Comparison of ENCODE assay signal across 1 cellular context in genomic region chr22:20131856-20132685, GRCh38.
TF ChIP-seq lines count a peak whose summit lies in the region.

No MANE protein-coding gene starts in this region.

TF ChIP-seq in K562, 482 proteins besides CTCF, POLR2A, EP300 and RAD21 (continued from another document and continues in another):
- no peak for TF ChIP-seq TEAD1 (CRISPR knock-in tag; IDR thresholded peaks at IDR 0.05)
- peak; percentile 57 for TF ChIP-seq CHD1 (IDR thresholded peaks at IDR 0.05; ENCODE audit: low read length)
- TF ChIP-seq CREB1 (IDR thresholded peaks at IDR 0.05): no peak
- TF ChIP-seq CREB1 (CRISPR knock-in tag; IDR thresholded peaks at IDR 0.05): no peak
- TF ChIP-seq NFXL1 (CRISPR knock-in tag; IDR thresholded peaks at IDR 0.05): no peak
- TF ChIP-seq SIN3A (IDR thresholded peaks at IDR 0.05; ENCODE audit: borderline replicate concordance in 2 of 2, control insufficient read depth in 1 of 2, low read depth in 2 of 2, low read length in 2 of 2): peak; percentile 15 to 70; a peak in 1 of 4 replicates
- TF ChIP-seq, protein P1, sequence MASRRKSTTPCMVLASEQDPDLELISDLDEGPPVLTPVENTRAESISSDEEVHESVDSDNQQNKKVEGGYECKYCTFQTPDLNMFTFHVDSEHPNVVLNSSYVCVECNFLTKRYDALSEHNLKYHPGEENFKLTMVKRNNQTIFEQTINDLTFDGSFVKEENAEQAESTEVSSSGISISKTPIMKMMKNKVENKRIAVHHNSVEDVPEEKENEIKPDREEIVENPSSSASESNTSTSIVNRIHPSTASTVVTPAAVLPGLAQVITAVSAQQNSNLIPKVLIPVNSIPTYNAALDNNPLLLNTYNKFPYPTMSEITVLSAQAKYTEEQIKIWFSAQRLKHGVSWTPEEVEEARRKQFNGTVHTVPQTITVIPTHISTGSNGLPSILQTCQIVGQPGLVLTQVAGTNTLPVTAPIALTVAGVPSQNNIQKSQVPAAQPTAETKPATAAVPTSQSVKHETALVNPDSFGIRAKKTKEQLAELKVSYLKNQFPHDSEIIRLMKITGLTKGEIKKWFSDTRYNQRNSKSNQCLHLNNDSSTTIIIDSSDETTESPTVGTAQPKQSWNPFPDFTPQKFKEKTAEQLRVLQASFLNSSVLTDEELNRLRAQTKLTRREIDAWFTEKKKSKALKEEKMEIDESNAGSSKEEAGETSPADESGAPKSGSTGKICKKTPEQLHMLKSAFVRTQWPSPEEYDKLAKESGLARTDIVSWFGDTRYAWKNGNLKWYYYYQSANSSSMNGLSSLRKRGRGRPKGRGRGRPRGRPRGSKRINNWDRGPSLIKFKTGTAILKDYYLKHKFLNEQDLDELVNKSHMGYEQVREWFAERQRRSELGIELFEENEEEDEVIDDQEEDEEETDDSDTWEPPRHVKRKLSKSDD (conservative IDR thresholded peaks at IDR 0.05; ENCODE audit: low read length): no peak
- peak; percentile 23 for TF ChIP-seq ETS2 (tag; IDR thresholded peaks at IDR 0.05; ENCODE audit: borderline replicate concordance, poor library complexity, severe bottlenecking)
- TF ChIP-seq, protein P2, sequence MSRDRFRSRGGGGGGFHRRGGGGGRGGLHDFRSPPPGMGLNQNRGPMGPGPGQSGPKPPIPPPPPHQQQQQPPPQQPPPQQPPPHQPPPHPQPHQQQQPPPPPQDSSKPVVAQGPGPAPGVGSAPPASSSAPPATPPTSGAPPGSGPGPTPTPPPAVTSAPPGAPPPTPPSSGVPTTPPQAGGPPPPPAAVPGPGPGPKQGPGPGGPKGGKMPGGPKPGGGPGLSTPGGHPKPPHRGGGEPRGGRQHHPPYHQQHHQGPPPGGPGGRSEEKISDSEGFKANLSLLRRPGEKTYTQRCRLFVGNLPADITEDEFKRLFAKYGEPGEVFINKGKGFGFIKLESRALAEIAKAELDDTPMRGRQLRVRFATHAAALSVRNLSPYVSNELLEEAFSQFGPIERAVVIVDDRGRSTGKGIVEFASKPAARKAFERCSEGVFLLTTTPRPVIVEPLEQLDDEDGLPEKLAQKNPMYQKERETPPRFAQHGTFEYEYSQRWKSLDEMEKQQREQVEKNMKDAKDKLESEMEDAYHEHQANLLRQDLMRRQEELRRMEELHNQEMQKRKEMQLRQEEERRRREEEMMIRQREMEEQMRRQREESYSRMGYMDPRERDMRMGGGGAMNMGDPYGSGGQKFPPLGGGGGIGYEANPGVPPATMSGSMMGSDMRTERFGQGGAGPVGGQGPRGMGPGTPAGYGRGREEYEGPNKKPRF (IDR thresholded peaks at IDR 0.05; ENCODE audit: low read depth, low read length): no peak
- no peak for TF ChIP-seq ZNF274 (IDR thresholded peaks at IDR 0.05; ENCODE audit: borderline replicate concordance, low read depth, low read length)
- no peak for TF ChIP-seq NFRKB (IDR thresholded peaks at IDR 0.05; ENCODE audit: low read depth)
- TF ChIP-seq NR2C2 (CRISPR knock-in tag; IDR thresholded peaks at IDR 0.05): no peak
- TF ChIP-seq NR2C2 (tag; IDR thresholded peaks at IDR 0.05): no peak
- TF ChIP-seq, protein P3, sequence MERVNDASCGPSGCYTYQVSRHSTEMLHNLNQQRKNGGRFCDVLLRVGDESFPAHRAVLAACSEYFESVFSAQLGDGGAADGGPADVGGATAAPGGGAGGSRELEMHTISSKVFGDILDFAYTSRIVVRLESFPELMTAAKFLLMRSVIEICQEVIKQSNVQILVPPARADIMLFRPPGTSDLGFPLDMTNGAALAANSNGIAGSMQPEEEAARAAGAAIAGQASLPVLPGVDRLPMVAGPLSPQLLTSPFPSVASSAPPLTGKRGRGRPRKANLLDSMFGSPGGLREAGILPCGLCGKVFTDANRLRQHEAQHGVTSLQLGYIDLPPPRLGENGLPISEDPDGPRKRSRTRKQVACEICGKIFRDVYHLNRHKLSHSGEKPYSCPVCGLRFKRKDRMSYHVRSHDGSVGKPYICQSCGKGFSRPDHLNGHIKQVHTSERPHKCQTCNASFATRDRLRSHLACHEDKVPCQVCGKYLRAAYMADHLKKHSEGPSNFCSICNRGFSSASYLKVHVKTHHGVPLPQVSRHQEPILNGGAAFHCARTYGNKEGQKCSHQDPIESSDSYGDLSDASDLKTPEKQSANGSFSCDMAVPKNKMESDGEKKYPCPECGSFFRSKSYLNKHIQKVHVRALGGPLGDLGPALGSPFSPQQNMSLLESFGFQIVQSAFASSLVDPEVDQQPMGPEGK (CRISPR knock-in tag; IDR thresholded peaks at IDR 0.05; ENCODE audit: borderline replicate concordance): no peak
- TF ChIP-seq, protein P4, sequence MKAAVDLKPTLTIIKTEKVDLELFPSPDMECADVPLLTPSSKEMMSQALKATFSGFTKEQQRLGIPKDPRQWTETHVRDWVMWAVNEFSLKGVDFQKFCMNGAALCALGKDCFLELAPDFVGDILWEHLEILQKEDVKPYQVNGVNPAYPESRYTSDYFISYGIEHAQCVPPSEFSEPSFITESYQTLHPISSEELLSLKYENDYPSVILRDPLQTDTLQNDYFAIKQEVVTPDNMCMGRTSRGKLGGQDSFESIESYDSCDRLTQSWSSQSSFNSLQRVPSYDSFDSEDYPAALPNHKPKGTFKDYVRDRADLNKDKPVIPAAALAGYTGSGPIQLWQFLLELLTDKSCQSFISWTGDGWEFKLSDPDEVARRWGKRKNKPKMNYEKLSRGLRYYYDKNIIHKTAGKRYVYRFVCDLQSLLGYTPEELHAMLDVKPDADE (conservative IDR thresholded peaks at IDR 0.05; ENCODE audit: control insufficient read depth, low read depth, low read length): peak; percentile 63; the same call in 1 of the 2 replicates
- TF ChIP-seq ARID1B (IDR thresholded peaks at IDR 0.05): no peak
- no peak for TF ChIP-seq ZNF511 (CRISPR knock-in tag; IDR thresholded peaks at IDR 0.05)
- TF ChIP-seq PYGO2 (tag; IDR thresholded peaks at IDR 0.05): no peak
- TF ChIP-seq PCBP1 (IDR thresholded peaks at IDR 0.05; ENCODE audit: low read depth, low read length, poor library complexity, severe bottlenecking): no peak
- TF ChIP-seq HDGF (IDR thresholded peaks at IDR 0.05): 0 out of 2 replicates have a peak, but pooled peaks have one; percentile 67
- no peak for TF ChIP-seq SP1 (CRISPR knock-in tag; IDR thresholded peaks at IDR 0.05)
- peak in 1 of 2 experiments; percentile 64; a peak in 1 of 4 replicates for TF ChIP-seq MAZ (CRISPR knock-in tag; conservative IDR thresholded peaks at IDR 0.05 in 1 of 2, IDR thresholded peaks at IDR 0.05 in 1 of 2)
- TF ChIP-seq, protein P5, sequence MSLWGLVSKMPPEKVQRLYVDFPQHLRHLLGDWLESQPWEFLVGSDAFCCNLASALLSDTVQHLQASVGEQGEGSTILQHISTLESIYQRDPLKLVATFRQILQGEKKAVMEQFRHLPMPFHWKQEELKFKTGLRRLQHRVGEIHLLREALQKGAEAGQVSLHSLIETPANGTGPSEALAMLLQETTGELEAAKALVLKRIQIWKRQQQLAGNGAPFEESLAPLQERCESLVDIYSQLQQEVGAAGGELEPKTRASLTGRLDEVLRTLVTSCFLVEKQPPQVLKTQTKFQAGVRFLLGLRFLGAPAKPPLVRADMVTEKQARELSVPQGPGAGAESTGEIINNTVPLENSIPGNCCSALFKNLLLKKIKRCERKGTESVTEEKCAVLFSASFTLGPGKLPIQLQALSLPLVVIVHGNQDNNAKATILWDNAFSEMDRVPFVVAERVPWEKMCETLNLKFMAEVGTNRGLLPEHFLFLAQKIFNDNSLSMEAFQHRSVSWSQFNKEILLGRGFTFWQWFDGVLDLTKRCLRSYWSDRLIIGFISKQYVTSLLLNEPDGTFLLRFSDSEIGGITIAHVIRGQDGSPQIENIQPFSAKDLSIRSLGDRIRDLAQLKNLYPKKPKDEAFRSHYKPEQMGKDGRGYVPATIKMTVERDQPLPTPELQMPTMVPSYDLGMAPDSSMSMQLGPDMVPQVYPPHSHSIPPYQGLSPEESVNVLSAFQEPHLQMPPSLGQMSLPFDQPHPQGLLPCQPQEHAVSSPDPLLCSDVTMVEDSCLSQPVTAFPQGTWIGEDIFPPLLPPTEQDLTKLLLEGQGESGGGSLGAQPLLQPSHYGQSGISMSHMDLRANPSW (CRISPR knock-in tag; IDR thresholded peaks at IDR 0.05): peak; percentile 72
- no peak for TF ChIP-seq NR1H2 (CRISPR knock-in tag; IDR thresholded peaks at IDR 0.05)
- TF ChIP-seq GTF2A2 (tag; IDR thresholded peaks at IDR 0.05): no peak
- TF ChIP-seq HDAC8 (tag; IDR thresholded peaks at IDR 0.05): 0 out of 2 replicates have a peak, but pooled peaks have one; percentile 77
- TF ChIP-seq, protein P6, sequence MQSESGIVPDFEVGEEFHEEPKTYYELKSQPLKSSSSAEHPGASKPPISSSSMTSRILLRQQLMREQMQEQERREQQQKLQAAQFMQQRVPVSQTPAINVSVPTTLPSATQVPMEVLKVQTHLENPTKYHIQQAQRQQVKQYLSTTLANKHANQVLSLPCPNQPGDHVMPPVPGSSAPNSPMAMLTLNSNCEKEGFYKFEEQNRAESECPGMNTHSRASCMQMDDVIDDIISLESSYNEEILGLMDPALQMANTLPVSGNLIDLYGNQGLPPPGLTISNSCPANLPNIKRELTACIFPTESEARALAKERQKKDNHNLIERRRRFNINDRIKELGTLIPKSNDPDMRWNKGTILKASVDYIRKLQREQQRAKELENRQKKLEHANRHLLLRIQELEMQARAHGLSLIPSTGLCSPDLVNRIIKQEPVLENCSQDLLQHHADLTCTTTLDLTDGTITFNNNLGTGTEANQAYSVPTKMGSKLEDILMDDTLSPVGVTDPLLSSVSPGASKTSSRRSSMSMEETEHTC (IDR thresholded peaks at IDR 0.05): no peak; the same call in 1 of the 2 replicates
- TF ChIP-seq, protein P7, sequence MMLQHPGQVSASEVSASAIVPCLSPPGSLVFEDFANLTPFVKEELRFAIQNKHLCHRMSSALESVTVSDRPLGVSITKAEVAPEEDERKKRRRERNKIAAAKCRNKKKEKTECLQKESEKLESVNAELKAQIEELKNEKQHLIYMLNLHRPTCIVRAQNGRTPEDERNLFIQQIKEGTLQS (IDR thresholded peaks at IDR 0.05): no peak
- TF ChIP-seq, protein P7 (CRISPR knock-in tag; conservative IDR thresholded peaks at IDR 0.05): peak; percentile 63
- TF ChIP-seq POLR3G (IDR thresholded peaks at IDR 0.05; ENCODE audit: extremely low read depth, insufficient read length, insufficient replicate concordance): no peak
- no peak for TF ChIP-seq ZNF3 (CRISPR knock-in tag; IDR thresholded peaks at IDR 0.05)
- no peak for TF ChIP-seq ZNF75A (CRISPR knock-in tag; IDR thresholded peaks at IDR 0.05)
- no peak for TF ChIP-seq TCF7L2 (IDR thresholded peaks at IDR 0.05; ENCODE audit: low read depth, low read length)
- TF ChIP-seq TFAM (CRISPR knock-in tag; conservative IDR thresholded peaks at IDR 0.05): no peak
- peak in 1 of 2 experiments; percentile 83; a peak in 1 of 4 replicates for TF ChIP-seq MLX (CRISPR knock-in tag; conservative IDR thresholded peaks at IDR 0.05)
- TF ChIP-seq RBM39 (optimal IDR thresholded peaks at IDR 0.05; ENCODE audit: low read depth, low read length): no peak
- TF ChIP-seq MYBL2 (IDR thresholded peaks at IDR 0.05; ENCODE audit: low read depth): no peak
- no peak for TF ChIP-seq MYBL2 (CRISPR knock-in tag; IDR thresholded peaks at IDR 0.05; ENCODE audit: borderline replicate concordance)
- 0 out of 2 replicates have a peak, but pooled peaks have one; percentile 43 for TF ChIP-seq JUNB (CRISPR knock-in tag; conservative IDR thresholded peaks at IDR 0.05)
- TF ChIP-seq ZNF24 (IDR thresholded peaks at IDR 0.05): no peak
- TF ChIP-seq RBM34 (IDR thresholded peaks at IDR 0.05; ENCODE audit: borderline replicate concordance, insufficient read depth, low read length): no peak
- TF ChIP-seq, protein P8, sequence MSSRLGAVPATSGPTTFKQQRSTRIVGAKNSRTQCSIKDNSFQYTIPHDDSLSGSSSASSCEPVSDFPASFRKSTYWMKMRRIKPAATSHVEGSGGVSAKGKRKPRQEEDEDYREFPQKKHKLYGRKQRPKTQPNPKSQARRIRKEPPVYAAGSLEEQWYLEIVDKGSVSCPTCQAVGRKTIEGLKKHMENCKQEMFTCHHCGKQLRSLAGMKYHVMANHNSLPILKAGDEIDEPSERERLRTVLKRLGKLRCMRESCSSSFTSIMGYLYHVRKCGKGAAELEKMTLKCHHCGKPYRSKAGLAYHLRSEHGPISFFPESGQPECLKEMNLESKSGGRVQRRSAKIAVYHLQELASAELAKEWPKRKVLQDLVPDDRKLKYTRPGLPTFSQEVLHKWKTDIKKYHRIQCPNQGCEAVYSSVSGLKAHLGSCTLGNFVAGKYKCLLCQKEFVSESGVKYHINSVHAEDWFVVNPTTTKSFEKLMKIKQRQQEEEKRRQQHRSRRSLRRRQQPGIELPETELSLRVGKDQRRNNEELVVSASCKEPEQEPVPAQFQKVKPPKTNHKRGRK (tag; IDR thresholded peaks at IDR 0.05): no peak
- no peak for TF ChIP-seq ZNF134 (CRISPR knock-in tag; conservative IDR thresholded peaks at IDR 0.05)
- TF ChIP-seq SETDB1 (IDR thresholded peaks at IDR 0.05; ENCODE audit: low read length): no peak
- TF ChIP-seq, protein P9, sequence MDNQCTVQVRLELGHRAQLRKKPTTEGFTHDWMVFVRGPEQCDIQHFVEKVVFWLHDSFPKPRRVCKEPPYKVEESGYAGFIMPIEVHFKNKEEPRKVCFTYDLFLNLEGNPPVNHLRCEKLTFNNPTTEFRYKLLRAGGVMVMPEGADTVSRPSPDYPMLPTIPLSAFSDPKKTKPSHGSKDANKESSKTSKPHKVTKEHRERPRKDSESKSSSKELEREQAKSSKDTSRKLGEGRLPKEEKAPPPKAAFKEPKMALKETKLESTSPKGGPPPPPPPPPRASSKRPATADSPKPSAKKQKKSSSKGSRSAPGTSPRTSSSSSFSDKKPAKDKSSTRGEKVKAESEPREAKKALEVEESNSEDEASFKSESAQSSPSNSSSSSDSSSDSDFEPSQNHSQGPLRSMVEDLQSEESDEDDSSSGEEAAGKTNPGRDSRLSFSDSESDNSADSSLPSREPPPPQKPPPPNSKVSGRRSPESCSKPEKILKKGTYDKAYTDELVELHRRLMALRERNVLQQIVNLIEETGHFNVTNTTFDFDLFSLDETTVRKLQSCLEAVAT (IDR thresholded peaks at IDR 0.05): no peak
- TF ChIP-seq ZNF57 (CRISPR knock-in tag; IDR thresholded peaks at IDR 0.05): 0 out of 2 replicates have a peak, but pooled peaks have one; percentile 36
- peak; percentile 89 for TF ChIP-seq HNRNPL (IDR thresholded peaks at IDR 0.05; ENCODE audit: low read depth, low read length)
- TF ChIP-seq ZNF780A (CRISPR knock-in tag; IDR thresholded peaks at IDR 0.05): no peak
- peak; percentile 5 for TF ChIP-seq SP2 (IDR thresholded peaks at IDR 0.05; ENCODE audit: extremely low read depth, low read depth, low read length, poor library complexity, severe bottlenecking)
- peak; percentile 43; the same call in 1 of the 2 replicates for TF ChIP-seq POLR2G (IDR thresholded peaks at IDR 0.05; ENCODE audit: low read depth, low read length)
- 0 out of 2 replicates have a peak, but pooled peaks have one; percentile 47 for TF ChIP-seq SIN3B (IDR thresholded peaks at IDR 0.05; ENCODE audit: low read depth)
